Comparison of ENCODE assay signal across 8 cellular contexts in genomic region chr4:13548984-13549546, GRCh38. TPM values are rescaled to one million over a fixed set of nuclear protein-coding genes. Genes with fewer than 3 reads are reported as not detected.
DNase-seq lines count a peak whose midpoint lies in the region; ATAC-seq and TF ChIP-seq lines count a peak whose summit lies in the region.

No MANE protein-coding gene starts in this region.

- peak; percentile 57 for DNase-seq in AG04450 (ENCODE audit: low read depth, low spot score)
- peak; percentile 48 for DNase-seq in NCI-H2171 treated with DMSO at 0.1 percent for 48 hours (lab: John Stamatoyannopoulos, UW)
- peak; percentile 92 for DNase-seq in WERI-Rb-1
- DNase-seq in mammary epithelial cell, result peak; percentile 70
- DNase-seq in islet precursor cell, result peak; percentile 95
- peak; percentile 70 to 80 for DNase-seq in stimulated activated CD4-positive, alpha-beta T cell treated with anti-CD3 and anti-CD28 coated beads, Interleukin-15, amount 100 ng/mL, for 48 hours (ENCODE audit: low read depth in 2 of 2)

- peaks cover 16% of the 10 kb centered on the region for H3K4me1 ChIP-seq in mammary epithelial cell (ENCODE audit: insufficient read depth, low read length)

- peak; percentile 95 for TF ChIP-seq CTCF in AG04450 (IDR thresholded peaks at IDR 0.05; ENCODE audit: low read depth, low read length)
- TF ChIP-seq CTCF in WERI-Rb-1 (IDR thresholded peaks at IDR 0.05; ENCODE audit: low read depth, low read length), result peak; percentile 84
- peak; percentile 77 to 93 for TF ChIP-seq CTCF in mammary epithelial cell (conservative IDR thresholded peaks at IDR 0.05 in 1 of 2, IDR thresholded peaks at IDR 0.05 in 1 of 2; ENCODE audit: extremely low read depth in 1 of 2, insufficient read depth in 1 of 2, low read depth in 1 of 2, low read length in 2 of 2)

- peak; percentile 70 for ATAC-seq in GM18868 (IDR thresholded peaks at IDR 0.05; ENCODE audit: unreplicated experiment)
- ATAC-seq in HG03108 (IDR thresholded peaks at IDR 0.05; ENCODE audit: unreplicated experiment), result peak; percentile 65

- dilution Hi-C loops in mammary epithelial cell (cut with HindIII; ENCODE audit: low sequenced_read_pairs), result loop anchor here (25.0 kb wide), 1 partner anchor 687 kb away; no protein-coding TSS in a partner anchor

- no TSS peak for BruUV-seq in mammary epithelial cell (replicated peaks; lab: Mats Ljungman, UMichigan)

- WGBS in mammary epithelial cell (ENCODE audit: low coverage, missing lambda C conversion rate), result under 1% methylated on average over 16 of the region's 21 CpGs

- H3K4me2 ChIP-seq in mammary epithelial cell (ENCODE audit: insufficient read depth, low read depth, low read length), result peak overlapping the region; percentile 94

- peak overlapping the region; percentile 98 for H2AFZ ChIP-seq in mammary epithelial cell (ENCODE audit: low read depth, low read length)

- H3K4me3 ChIP-seq in AG04450 (ENCODE audit: low read depth, low read length) (peak overlapping the region; percentile 62), WERI-Rb-1 (ENCODE audit: low read depth, low read length) (peak overlapping the region; percentile 38), mammary epithelial cell (replicated peaks in 1 of 3; ENCODE audit: insufficient read depth in 1 of 3, low read depth in 2 of 3, low read length in 3 of 3) (peak overlapping the region; percentile 49 to 53 (median 49))

- POLR2A ChIA-PET in AG04450 (lab: Yijun Ruan, JAX), result no interaction called here

- in situ Hi-C loops in mammary epithelial cell (cut with MboI; ENCODE audit: low sequenced_read_pairs in 2 of 2), result loop anchor here (5.0 kb wide), 2 partner anchors 697 to 822 kb away; no protein-coding TSS in a partner anchor

- H3K27me3 ChIP-seq in AG04450 (ENCODE audit: control insufficient read depth, insufficient read depth, low read length) (peaks cover 46% of the 10 kb centered on the region), WERI-Rb-1 (ENCODE audit: insufficient read depth, low read depth, severe bottlenecking) (peaks cover 18% of the 10 kb centered on the region), mammary epithelial cell (ENCODE audit: insufficient read depth, low read length) (peaks cover 12% of the 10 kb centered on the region)

- no peaks in the 10 kb centered on the region for H3K36me3 ChIP-seq in WERI-Rb-1
- H3K36me3 ChIP-seq in mammary epithelial cell (ENCODE audit: insufficient read depth, low read length), result no peaks in the 10 kb centered on the region

- intact Hi-C loops in mammary epithelial cell (cut with micrococcal nuclease), result loop anchor here (1.0 to 2.0 kb wide), 3 partner anchors 697 to 870 kb away; no protein-coding TSS in a partner anchor

- H3K79me2 ChIP-seq in mammary epithelial cell (ENCODE audit: insufficient read depth, low read length), result no peaks in the 10 kb centered on the region

- CTCF ChIA-PET in AG04450 (lab: Charles Lee) (interaction anchor here (0.9 to 3.3 kb wide), 7 partner anchors 10 to 833 kb away, joined by 3 to 28 read pairs (median 3); no protein-coding TSS in a partner anchor), mammary epithelial cell (lab: Charles Lee; ENCODE audit: low non-redundant PET) (no interaction called here)

- peak overlapping the region; percentile 51 for H3K9ac ChIP-seq in mammary epithelial cell (ENCODE audit: insufficient read depth, low read length)

- H3K27ac ChIP-seq in AG04450 (ENCODE audit: low read depth, low read length) (no peak overlapping the region), WERI-Rb-1 (no peak overlapping the region), mammary epithelial cell (ENCODE audit: insufficient read depth, low read depth, low read length) (no peak overlapping the region)

- peaks cover 6% of the 10 kb centered on the region; the same call in 1 of the 2 replicates for H3K9me3 ChIP-seq in AG04450 (ENCODE audit: control insufficient read depth, insufficient read depth, low read length)
- peaks cover 5% of the 10 kb centered on the region for H3K9me3 ChIP-seq in WERI-Rb-1 (ENCODE audit: severe bottlenecking)
- H3K9me3 ChIP-seq in mammary epithelial cell (replicated peaks; ENCODE audit: insufficient read depth, low read length), result peaks cover 3% of the 10 kb centered on the region

- H4K20me1 ChIP-seq in mammary epithelial cell (ENCODE audit: insufficient read depth, low read length), result no peaks in the 10 kb centered on the region

RNA-seq across cellular contexts. Expression of gene NKX3-2, which starts 4.8 kb away (rescaled TPM):
- polyA plus RNA-seq in AG04450 (2011; rRNA removed), result 0.04 TPM in 1 of 2 replicates, not detected in the other
- not detected in 2 replicates for polyA minus RNA-seq in AG04450 (2011; rRNA and poly(A)+ RNA removed)
- under 1 TPM in 1 of 2 donors, not detected in 1; 0.17 TPM for total RNA-seq in mammary epithelial cell
- polyA plus RNA-seq in mammary epithelial cell, result 0.03 TPM
- not detected for polyA minus RNA-seq in mammary epithelial cell
